ENCODE assay signal across 1 cellular context in the genomic region with DNA sequence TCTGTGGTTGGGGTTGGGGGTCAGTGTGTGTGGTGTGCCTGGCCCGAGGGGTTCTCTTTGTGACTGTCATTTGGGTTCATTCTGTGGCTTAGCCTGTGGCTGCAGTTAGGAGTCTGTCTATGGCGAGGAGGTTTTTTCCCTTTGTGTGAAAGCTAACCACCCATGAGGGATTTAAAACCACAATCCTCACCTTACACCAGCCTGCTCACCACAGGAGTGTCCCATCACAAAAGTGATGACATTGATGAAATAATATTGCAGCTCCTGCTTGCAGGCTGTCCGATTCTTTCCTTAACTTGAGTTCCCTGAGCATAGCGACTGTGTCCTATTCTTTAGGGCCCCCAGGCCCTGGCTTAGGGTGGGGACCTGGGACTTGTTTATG.
TF ChIP-seq lines count a peak whose summit lies in the region.

No MANE protein-coding gene starts in this region.

TF ChIP-seq in HepG2, 621 proteins besides CTCF, POLR2A, EP300 and RAD21 (continued from another document):
- TF ChIP-seq, protein P1, sequence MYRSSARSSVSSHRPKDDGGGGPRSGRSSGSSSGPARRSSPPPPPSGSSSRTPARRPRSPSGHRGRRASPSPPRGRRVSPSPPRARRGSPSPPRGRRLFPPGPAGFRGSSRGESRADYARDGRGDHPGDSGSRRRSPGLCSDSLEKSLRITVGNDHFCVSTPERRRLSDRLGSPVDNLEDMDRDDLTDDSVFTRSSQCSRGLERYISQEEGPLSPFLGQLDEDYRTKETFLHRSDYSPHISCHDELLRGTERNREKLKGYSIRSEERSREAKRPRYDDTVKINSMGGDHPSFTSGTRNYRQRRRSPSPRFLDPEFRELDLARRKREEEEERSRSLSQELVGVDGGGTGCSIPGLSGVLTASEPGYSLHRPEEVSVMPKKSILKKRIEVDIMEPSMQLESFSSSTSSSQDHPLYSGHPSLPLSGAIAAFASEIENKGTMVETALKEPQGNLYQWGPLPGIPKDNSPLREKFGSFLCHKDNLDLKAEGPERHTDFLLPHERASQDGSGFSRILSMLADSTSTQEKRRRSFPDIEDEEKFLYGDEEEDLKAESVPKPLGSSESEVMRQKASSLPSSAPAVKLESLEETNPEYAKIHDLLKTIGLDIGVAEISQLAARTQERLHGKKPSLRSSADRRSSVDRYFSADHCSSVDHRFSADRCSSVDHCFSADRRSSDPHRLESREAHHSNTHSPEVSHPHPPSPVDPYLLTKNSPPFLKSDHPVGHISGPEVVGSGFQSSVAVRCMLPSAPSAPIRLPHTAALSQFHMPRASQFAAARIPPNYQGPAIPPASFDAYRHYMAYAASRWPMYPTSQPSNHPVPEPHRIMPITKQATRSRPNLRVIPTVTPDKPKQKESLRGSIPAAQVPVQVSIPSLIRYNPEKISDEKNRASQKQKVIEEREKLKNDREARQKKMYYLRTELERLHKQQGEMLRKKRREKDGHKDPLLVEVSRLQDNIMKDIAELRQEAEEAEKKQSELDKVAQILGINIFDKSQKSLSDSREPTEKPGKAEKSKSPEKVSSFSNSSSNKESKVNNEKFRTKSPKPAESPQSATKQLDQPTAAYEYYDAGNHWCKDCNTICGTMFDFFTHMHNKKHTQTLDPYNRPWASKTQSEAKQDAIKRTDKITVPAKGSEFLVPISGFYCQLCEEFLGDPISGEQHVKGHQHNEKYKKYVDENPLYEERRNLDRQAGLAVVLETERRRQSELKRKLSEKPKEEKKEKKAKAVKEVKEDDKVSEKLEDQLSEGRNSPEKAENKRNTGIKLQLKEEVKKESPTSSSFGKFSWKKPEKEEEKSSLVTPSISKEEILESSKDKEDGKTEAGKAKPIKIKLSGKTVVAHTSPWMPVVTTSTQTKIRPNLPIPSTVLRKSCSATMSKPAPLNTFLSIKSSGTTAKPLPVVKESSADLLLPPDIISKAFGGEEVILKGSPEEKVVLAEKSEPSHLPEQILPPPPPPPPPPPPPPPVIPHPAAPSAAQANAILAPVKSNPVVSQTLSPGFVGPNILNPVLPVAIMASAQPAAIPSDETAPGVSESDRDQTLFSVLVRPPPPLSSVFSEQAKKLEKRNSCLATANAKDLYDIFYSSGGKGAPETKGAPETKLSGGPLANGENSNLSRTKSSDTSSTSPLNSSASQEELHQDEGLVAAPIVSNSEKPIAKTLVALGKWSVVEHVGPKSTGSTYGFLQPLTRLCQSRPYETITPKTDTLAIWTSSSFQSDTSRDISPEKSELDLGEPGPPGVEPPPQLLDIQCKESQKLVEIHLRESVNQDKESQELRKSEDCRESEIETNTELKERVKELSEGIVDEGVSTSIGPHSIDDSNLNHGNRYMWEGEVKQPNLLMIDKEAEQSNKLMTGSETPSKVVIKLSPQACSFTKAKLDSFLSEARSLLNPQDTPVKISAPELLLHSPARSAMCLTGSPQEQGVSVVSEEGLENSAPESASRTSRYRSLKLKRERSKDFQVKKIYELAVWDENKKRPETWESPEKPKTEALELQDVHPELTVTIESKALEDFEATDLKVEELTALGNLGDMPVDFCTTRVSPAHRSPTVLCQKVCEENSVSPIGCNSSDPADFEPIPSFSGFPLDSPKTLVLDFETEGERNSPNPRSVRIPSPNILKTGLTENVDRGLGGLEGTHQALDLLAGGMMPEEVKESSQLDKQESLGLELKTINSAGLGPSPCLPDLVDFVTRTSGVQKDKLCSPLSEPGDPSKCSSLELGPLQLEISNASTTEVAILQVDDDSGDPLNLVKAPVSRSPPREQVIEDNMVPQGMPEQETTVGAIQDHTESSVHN (CRISPR knock-in tag; IDR thresholded peaks at IDR 0.05) = no peak
- no peak for TF ChIP-seq KDM5A (IDR thresholded peaks at IDR 0.05; ENCODE audit: borderline replicate concordance, low read length)
- no peak for TF ChIP-seq ZNF589 (CRISPR knock-in tag; conservative IDR thresholded peaks at IDR 0.05)
- TF ChIP-seq ZNF724P (CRISPR knock-in tag; IDR thresholded peaks at IDR 0.05; ENCODE audit: borderline replicate concordance) = no peak
- TF ChIP-seq JUNB (CRISPR knock-in tag; IDR thresholded peaks at IDR 0.05; ENCODE audit: borderline replicate concordance) = no peak
- TF ChIP-seq, protein P2, sequence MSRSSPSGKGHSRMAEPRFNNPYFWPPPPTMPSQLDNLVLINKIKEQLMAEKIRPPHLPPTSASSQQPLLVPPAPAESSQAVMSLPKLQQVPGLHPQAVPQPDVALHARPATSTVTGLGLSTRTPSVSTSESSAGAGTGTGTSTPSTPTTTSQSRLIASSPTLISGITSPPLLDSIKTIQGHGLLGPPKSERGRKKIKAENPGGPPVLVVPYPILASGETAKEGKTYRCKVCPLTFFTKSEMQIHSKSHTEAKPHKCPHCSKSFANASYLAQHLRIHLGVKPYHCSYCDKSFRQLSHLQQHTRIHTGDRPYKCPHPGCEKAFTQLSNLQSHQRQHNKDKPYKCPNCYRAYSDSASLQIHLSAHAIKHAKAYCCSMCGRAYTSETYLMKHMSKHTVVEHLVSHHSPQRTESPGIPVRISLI (CRISPR knock-in tag; IDR thresholded peaks at IDR 0.05; ENCODE audit: borderline replicate concordance) = no peak
- TF ChIP-seq, protein P3, sequence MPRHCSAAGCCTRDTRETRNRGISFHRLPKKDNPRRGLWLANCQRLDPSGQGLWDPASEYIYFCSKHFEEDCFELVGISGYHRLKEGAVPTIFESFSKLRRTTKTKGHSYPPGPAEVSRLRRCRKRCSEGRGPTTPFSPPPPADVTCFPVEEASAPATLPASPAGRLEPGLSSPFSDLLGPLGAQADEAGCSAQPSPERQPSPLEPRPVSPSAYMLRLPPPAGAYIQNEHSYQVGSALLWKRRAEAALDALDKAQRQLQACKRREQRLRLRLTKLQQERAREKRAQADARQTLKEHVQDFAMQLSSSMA (CRISPR knock-in tag; IDR thresholded peaks at IDR 0.05) = no peak
- no peak for TF ChIP-seq FOSL1 (CRISPR knock-in tag; IDR thresholded peaks at IDR 0.05; ENCODE audit: borderline replicate concordance)
- TF ChIP-seq, protein P4, sequence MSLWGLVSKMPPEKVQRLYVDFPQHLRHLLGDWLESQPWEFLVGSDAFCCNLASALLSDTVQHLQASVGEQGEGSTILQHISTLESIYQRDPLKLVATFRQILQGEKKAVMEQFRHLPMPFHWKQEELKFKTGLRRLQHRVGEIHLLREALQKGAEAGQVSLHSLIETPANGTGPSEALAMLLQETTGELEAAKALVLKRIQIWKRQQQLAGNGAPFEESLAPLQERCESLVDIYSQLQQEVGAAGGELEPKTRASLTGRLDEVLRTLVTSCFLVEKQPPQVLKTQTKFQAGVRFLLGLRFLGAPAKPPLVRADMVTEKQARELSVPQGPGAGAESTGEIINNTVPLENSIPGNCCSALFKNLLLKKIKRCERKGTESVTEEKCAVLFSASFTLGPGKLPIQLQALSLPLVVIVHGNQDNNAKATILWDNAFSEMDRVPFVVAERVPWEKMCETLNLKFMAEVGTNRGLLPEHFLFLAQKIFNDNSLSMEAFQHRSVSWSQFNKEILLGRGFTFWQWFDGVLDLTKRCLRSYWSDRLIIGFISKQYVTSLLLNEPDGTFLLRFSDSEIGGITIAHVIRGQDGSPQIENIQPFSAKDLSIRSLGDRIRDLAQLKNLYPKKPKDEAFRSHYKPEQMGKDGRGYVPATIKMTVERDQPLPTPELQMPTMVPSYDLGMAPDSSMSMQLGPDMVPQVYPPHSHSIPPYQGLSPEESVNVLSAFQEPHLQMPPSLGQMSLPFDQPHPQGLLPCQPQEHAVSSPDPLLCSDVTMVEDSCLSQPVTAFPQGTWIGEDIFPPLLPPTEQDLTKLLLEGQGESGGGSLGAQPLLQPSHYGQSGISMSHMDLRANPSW (CRISPR knock-in tag; IDR thresholded peaks at IDR 0.05; ENCODE audit: borderline replicate concordance) = no peak
- TF ChIP-seq, protein P5, sequence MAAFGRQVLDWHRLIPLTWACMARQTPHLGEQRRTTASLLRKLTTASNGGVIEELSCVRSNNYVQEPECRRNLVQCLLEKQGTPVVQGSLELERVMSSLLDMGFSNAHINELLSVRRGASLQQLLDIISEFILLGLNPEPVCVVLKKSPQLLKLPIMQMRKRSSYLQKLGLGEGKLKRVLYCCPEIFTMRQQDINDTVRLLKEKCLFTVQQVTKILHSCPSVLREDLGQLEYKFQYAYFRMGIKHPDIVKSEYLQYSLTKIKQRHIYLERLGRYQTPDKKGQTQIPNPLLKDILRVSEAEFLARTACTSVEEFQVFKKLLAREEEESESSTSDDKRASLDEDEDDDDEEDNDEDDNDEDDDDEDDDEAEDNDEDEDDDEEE (CRISPR knock-in tag; IDR thresholded peaks at IDR 0.05) = no peak
- TF ChIP-seq SNRNP70 (IDR thresholded peaks at IDR 0.05; ENCODE audit: low read depth, low read length) = no peak
- TF ChIP-seq ZNF737 (CRISPR knock-in tag; IDR thresholded peaks at IDR 0.05; ENCODE audit: borderline replicate concordance) = no peak
- TF ChIP-seq, protein P6, sequence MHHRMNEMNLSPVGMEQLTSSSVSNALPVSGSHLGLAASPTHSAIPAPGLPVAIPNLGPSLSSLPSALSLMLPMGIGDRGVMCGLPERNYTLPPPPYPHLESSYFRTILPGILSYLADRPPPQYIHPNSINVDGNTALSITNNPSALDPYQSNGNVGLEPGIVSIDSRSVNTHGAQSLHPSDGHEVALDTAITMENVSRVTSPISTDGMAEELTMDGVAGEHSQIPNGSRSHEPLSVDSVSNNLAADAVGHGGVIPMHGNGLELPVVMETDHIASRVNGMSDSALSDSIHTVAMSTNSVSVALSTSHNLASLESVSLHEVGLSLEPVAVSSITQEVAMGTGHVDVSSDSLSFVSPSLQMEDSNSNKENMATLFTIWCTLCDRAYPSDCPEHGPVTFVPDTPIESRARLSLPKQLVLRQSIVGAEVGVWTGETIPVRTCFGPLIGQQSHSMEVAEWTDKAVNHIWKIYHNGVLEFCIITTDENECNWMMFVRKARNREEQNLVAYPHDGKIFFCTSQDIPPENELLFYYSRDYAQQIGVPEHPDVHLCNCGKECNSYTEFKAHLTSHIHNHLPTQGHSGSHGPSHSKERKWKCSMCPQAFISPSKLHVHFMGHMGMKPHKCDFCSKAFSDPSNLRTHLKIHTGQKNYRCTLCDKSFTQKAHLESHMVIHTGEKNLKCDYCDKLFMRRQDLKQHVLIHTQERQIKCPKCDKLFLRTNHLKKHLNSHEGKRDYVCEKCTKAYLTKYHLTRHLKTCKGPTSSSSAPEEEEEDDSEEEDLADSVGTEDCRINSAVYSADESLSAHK (CRISPR knock-in tag; IDR thresholded peaks at IDR 0.05; ENCODE audit: borderline replicate concordance) = no peak
- TF ChIP-seq CENPX (CRISPR knock-in tag; IDR thresholded peaks at IDR 0.05) = no peak
- TF ChIP-seq, protein P7, sequence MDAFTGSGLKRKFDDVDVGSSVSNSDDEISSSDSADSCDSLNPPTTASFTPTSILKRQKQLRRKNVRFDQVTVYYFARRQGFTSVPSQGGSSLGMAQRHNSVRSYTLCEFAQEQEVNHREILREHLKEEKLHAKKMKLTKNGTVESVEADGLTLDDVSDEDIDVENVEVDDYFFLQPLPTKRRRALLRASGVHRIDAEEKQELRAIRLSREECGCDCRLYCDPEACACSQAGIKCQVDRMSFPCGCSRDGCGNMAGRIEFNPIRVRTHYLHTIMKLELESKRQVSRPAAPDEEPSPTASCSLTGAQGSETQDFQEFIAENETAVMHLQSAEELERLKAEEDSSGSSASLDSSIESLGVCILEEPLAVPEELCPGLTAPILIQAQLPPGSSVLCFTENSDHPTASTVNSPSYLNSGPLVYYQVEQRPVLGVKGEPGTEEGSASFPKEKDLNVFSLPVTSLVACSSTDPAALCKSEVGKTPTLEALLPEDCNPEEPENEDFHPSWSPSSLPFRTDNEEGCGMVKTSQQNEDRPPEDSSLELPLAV (CRISPR knock-in tag; conservative IDR thresholded peaks at IDR 0.05; ENCODE audit: low read depth) = no peak
- TF ChIP-seq, protein P8, sequence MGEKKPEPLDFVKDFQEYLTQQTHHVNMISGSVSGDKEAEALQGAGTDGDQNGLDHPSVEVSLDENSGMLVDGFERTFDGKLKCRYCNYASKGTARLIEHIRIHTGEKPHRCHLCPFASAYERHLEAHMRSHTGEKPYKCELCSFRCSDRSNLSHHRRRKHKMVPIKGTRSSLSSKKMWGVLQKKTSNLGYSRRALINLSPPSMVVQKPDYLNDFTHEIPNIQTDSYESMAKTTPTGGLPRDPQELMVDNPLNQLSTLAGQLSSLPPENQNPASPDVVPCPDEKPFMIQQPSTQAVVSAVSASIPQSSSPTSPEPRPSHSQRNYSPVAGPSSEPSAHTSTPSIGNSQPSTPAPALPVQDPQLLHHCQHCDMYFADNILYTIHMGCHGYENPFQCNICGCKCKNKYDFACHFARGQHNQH (CRISPR knock-in tag; IDR thresholded peaks at IDR 0.05) = no peak
